8 cellular contexts compared by ENCODE assay signal in genomic region chr14:102096569-102097188, GRCh38. TPM values are rescaled to one million over a fixed set of nuclear protein-coding genes. Genes with fewer than 3 reads are reported as not detected.
DNase-seq lines count a peak whose midpoint lies in the region; ATAC-seq and TF ChIP-seq lines count a peak whose summit lies in the region.

No MANE protein-coding gene starts in this region.

- whole genome bisulfite sequencing in transverse colon (ENCODE audit: low coverage in 1 of 2), 2 donors: 0 to 41% methylated on average over 4 to 12 of the region's 12 CpGs

- no peak overlapping the region for H3K4me3 ChIP-seq in MG63
- H3K4me3 ChIP-seq in parathyroid adenoma (ENCODE audit: low read depth, low read length): no peak overlapping the region
- no peak overlapping the region for H3K4me3 ChIP-seq in transverse colon

- peak overlapping the region; percentile 51 for H2AFZ ChIP-seq in parathyroid adenoma

- peak; percentile 62 to 79 for ATAC-seq in activated naive CD4-positive, alpha-beta T cell treated with anti-CD3 and anti-CD28 coated beads, Interleukin-2, amount 50 U/mL, for 72 hours
- no peak for ATAC-seq in HG03097 (IDR thresholded peaks at IDR 0.05; ENCODE audit: low FRiP score, unreplicated experiment)

- no peak overlapping the region for H3K4me2 ChIP-seq in parathyroid adenoma (ENCODE audit: low read length)

- no peaks in the 10 kb centered on the region for H3K36me3 Mint-ChIP-seq in activated naive CD4-positive, alpha-beta T cell treated with anti-CD3 and anti-CD28 coated beads, Interleukin-2, amount 50 U/mL, for 72 hours

- H3K27ac Mint-ChIP-seq in activated naive CD4-positive, alpha-beta T cell treated with anti-CD3 and anti-CD28 coated beads, Interleukin-2, amount 50 U/mL, for 72 hours: peak overlapping the region in 1 of 2 donors; percentile 78

- H3K27me3 ChIP-seq in MG63 (no peaks in the 10 kb centered on the region), parathyroid adenoma (ENCODE audit: control insufficient read depth, insufficient read depth, low read length) (no peaks in the 10 kb centered on the region), transverse colon (no peaks in the 10 kb centered on the region)

- intact Hi-C loops in head of caudate nucleus (cut with DNase I): loop anchor here (10.0 kb wide), 1 partner anchor 118 kb away; no protein-coding TSS in a partner anchor
- intact Hi-C loops in transverse colon (cut with DNase I; ENCODE audit: low total_unique reads): no loop called here

- peak; percentile 84 for DNase-seq in ELF-1 (ENCODE audit: low read depth, low spot score)
- DNase-seq in MG63: peak; percentile 50
- peak; percentile 90 for DNase-seq in SK-MEL-5 (ENCODE audit: low read depth, low spot score)
- peak; percentile 66 to 75 for DNase-seq in activated naive CD4-positive, alpha-beta T cell treated with anti-CD3 and anti-CD28 coated beads, Interleukin-2, amount 50 U/mL, for 72 hours (ENCODE audit: low spot score in 2 of 2)
- DNase-seq in head of caudate nucleus: peak; percentile 83 to 97 (median 91)
- peak; percentile 89 for DNase-seq in transverse colon

- no peaks in the 10 kb centered on the region for H3K79me2 ChIP-seq in parathyroid adenoma

- no peaks in the 10 kb centered on the region for H3K9me3 Mint-ChIP-seq in activated naive CD4-positive, alpha-beta T cell treated with anti-CD3 and anti-CD28 coated beads, Interleukin-2, amount 50 U/mL, for 72 hours

- H3K9me3 ChIP-seq in MG63 (no peaks in the 10 kb centered on the region), parathyroid adenoma (ENCODE audit: control insufficient read depth, low read length) (no peaks in the 10 kb centered on the region), transverse colon (no peaks in the 10 kb centered on the region)

- TF ChIP-seq EP300 in transverse colon (IDR thresholded peaks at IDR 0.05; ENCODE audit: low read depth): no peak

- peak; percentile 95 for TF ChIP-seq CTCF in parathyroid adenoma (IDR thresholded peaks at IDR 0.05)
- peak; percentile 77 to 83 (median 79) for TF ChIP-seq CTCF in transverse colon (IDR thresholded peaks at IDR 0.05)

- no peak for TF ChIP-seq POLR2A in transverse colon (IDR thresholded peaks at IDR 0.05)

- in situ Hi-C loops in SK-MEL-5 (cut with HindIII; ENCODE audit: low pct_unique_long_range_greater_than_20kb, low sequenced_read_pairs): loop anchor here (5.0 kb wide), 1 partner anchor 86 kb away; no protein-coding TSS in a partner anchor
- in situ Hi-C loops in transverse colon (cut with MboI; ENCODE audit: low pct_ligation_motif_present in 1 of 4, low pct_unique_long_range_greater_than_20kb in 1 of 4, low sequenced_read_pairs in 3 of 4): loop anchor here in 2 of 4 donors (10.0 kb wide), 2 partner anchors 132 to 392 kb away; partner anchors contain the start of gene DYNC1H1 (in 1 of the 2)

- no peak overlapping the region for H3K9ac ChIP-seq in parathyroid adenoma

- no peak overlapping the region for H3K27ac ChIP-seq in parathyroid adenoma
- no peak overlapping the region for H3K27ac ChIP-seq in transverse colon

- H3K36me3 ChIP-seq in MG63: no peaks in the 10 kb centered on the region
- no peaks in the 10 kb centered on the region for H3K36me3 ChIP-seq in parathyroid adenoma (ENCODE audit: control insufficient read depth, insufficient read depth, low read length)
- H3K36me3 ChIP-seq in transverse colon: no peaks in the 10 kb centered on the region

- H3K4me1 ChIP-seq in parathyroid adenoma: peaks cover 2% of the 10 kb centered on the region
- peaks cover 0 to 19% (median 8%) of the 10 kb centered on the region in 4 donors for H3K4me1 ChIP-seq in transverse colon

RNA-seq across cellular contexts. Expression of gene HSP90AA1, which starts 9.8 kb away (rescaled TPM):
- total RNA-seq in MG63 (2014; rRNA removed; shearing (Covaris generic); ENCODE audit: low replicate concordance): 158 and 180 TPM in 2 replicates
- total RNA-seq in SK-MEL-5 (2014; rRNA removed; shearing (Covaris generic)): 517 and 531 TPM in 2 replicates
- 1,130 and 1,425 TPM in 2 replicates for polyA plus RNA-seq in SK-MEL-5 (2015; cell fraction: cytosol; rRNA removed)
- polyA plus RNA-seq in SK-MEL-5 (2015; cell fraction: nucleus; rRNA removed): 409 and 582 TPM in 2 replicates
- 1,000 to 10,000 TPM in 1 of 2 donors, 100 to 1,000 TPM in 1; 992 to 1,009 TPM for total RNA-seq in activated naive CD4-positive, alpha-beta T cell treated with anti-CD3 and anti-CD28 coated beads, Interleukin-2, amount 50 U/mL, for 72 hours
- total RNA-seq in transverse colon: 100 to 1,000 TPM; 112 to 347 (median 235) TPM

RNA-seq across cellular contexts. Expression of gene WDR20, which starts 43.0 kb away (rescaled TPM):
- 11.2 and 11.8 TPM in 2 replicates for total RNA-seq in MG63 (2014; rRNA removed; shearing (Covaris generic); ENCODE audit: low replicate concordance)
- total RNA-seq in SK-MEL-5 (2014; rRNA removed; shearing (Covaris generic)): 17.5 and 22.1 TPM in 2 replicates
- polyA plus RNA-seq in SK-MEL-5 (2015; cell fraction: cytosol; rRNA removed): 18.7 and 23.0 TPM in 2 replicates
- polyA plus RNA-seq in SK-MEL-5 (2015; cell fraction: nucleus; rRNA removed): 21.2 and 27.7 TPM in 2 replicates
- total RNA-seq in activated naive CD4-positive, alpha-beta T cell treated with anti-CD3 and anti-CD28 coated beads, Interleukin-2, amount 50 U/mL, for 72 hours: 10 to 100 TPM; 30.1 to 34.2 TPM
- total RNA-seq in transverse colon: 10 to 100 TPM; 21.3 to 31.3 (median 24.6) TPM
